ENCODE assay signal across 33 cellular contexts in genomic region chr1:38287036-38287435, GRCh38.
"Had no signal": no experiment of that assay in that cellular context is flagged by ENCODE, and none has a peak within 500 bp of the region (broad histone marks: within the 10 kb centered on the region; RNA-seq: fewer than 3 reads in every experiment).

No MANE protein-coding gene starts in this region.

- H3K36me3 ChIP-seq: breast epithelium, Peyer's patch, SJSA1 had no signal

- H3K9me3 ChIP-seq: body of pancreas, breast epithelium, Peyer's patch, SJSA1, SK-N-SH had no signal

- H3K4me3 Mint-ChIP-seq: activated CD4-positive, alpha-beta T cell treated with anti-CD3 and anti-CD28 coated beads for 36 hours; activated CD4-positive, alpha-beta T cell treated with anti-CD3 and anti-CD28 coated beads, Interleukin-2, amount 10 ng/mL, durations not matched to agents 7 days and 5 days; activated CD8-positive, alpha-beta T cell treated with anti-CD3 and anti-CD28 coated beads, Interleukin-2, amount 10 ng/mL, durations not matched to agents 7 days and 5 days; activated naive CD4-positive, alpha-beta T cell treated with anti-CD3 and anti-CD28 coated beads, Interleukin-2, amount 50 U/mL, for 24 hours; activated naive CD8-positive, alpha-beta T cell treated with anti-CD3 and anti-CD28 coated beads, Interleukin-2, amount 10 ng/mL, durations not matched to agents 7 days and 5 days; activated T-cell treated with anti-CD3 and anti-CD28 coated beads, Interleukin-2, amount 50 U/mL, for 24 hours; T-helper 1 cell treated with Interleukin-12 subunit alpha and Interleukin-12 subunit beta and Interleukin-4 antibody, amounts not matched to agents 30 μg/mL and 1 μg/mL, for 36 hours; T-helper 2 cell treated with Interferon-gamma antibody and Interleukin-4, amounts not matched to agents 5 μg/mL and 100 μg/mL, for 36 hours; WTC11 had no signal

- H3K4me1 ChIP-seq: breast epithelium, Peyer's patch, SJSA1 had no signal

- H3K36me3 Mint-ChIP-seq: activated naive CD4-positive, alpha-beta T cell treated with anti-CD3 and anti-CD28 coated beads, Interleukin-2, amount 50 U/mL, for 24 hours; activated naive CD8-positive, alpha-beta T cell treated with anti-CD3 and anti-CD28 coated beads, Interleukin-2, amount 10 ng/mL, durations not matched to agents 7 days and 5 days; WTC11 had no signal

- H3K27ac ChIP-seq: body of pancreas, breast epithelium, Peyer's patch, SJSA1 had no signal

- H3K27ac Mint-ChIP-seq: activated CD4-positive, alpha-beta T cell treated with anti-CD3 and anti-CD28 coated beads for 36 hours; activated CD4-positive, alpha-beta T cell treated with anti-CD3 and anti-CD28 coated beads, Interleukin-2, amount 10 ng/mL, durations not matched to agents 7 days and 5 days; activated CD8-positive, alpha-beta T cell treated with anti-CD3 and anti-CD28 coated beads, Interleukin-2, amount 10 ng/mL, durations not matched to agents 7 days and 5 days; activated naive CD4-positive, alpha-beta T cell treated with anti-CD3 and anti-CD28 coated beads, Interleukin-2, amount 50 U/mL, for 24 hours; activated naive CD8-positive, alpha-beta T cell treated with anti-CD3 and anti-CD28 coated beads, Interleukin-2, amount 10 ng/mL, durations not matched to agents 7 days and 5 days; activated T-cell treated with anti-CD3 and anti-CD28 coated beads, Interleukin-2, amount 50 U/mL, for 24 hours; activated T-helper 2 cell treated with anti-CD3 and anti-CD28 coated beads, Interferon-gamma antibody, Interleukin-2, Interleukin-4, amounts not matched to agents 10 μg/mL and 5 μg/mL and 100 μg/mL, durations not matched to agents 14 hours and 24 hours and 36 hours; T-helper 1 cell treated with Interleukin-12 subunit alpha and Interleukin-12 subunit beta and Interleukin-4 antibody, amounts not matched to agents 30 μg/mL and 1 μg/mL, for 36 hours; T-helper 2 cell treated with Interferon-gamma antibody and Interleukin-4, amounts not matched to agents 5 μg/mL and 100 μg/mL, for 36 hours had no signal

- DNase-seq: activated CD4-positive, alpha-beta T cell treated with anti-CD3 and anti-CD28 coated beads for 36 hours; activated CD4-positive, alpha-beta T cell treated with anti-CD3 and anti-CD28 coated beads, Interleukin-2, amount 10 ng/mL, durations not matched to agents 7 days and 5 days; activated CD4-positive, alpha-beta T cell treated with anti-CD3 and anti-CD28 coated beads, Interleukin-2, amount 50 U/mL, for 48 hours; activated CD8-positive, alpha-beta T cell treated with anti-CD3 and anti-CD28 coated beads, Interleukin-2, amount 10 ng/mL, durations not matched to agents 7 days and 5 days; activated gamma-delta T cell; activated naive CD4-positive, alpha-beta T cell treated with Interleukin-2 at 50 U/mL for 16 hours; activated naive CD8-positive, alpha-beta T cell treated with anti-CD3 and anti-CD28 coated beads, Interleukin-2, amount 10 ng/mL, durations not matched to agents 7 days and 5 days; activated T-cell treated with anti-CD3 and anti-CD28 coated beads, Interleukin-2, amount 50 U/mL, for 24 hours; amygdala; body of pancreas; NCI-H1092 treated with DMSO at 0.1 percent for 48 hours; NCI-H1417; NCI-H146; NCI-H187; NCI-H2029 treated with DMSO at 0.1 percent for 48 hours; NCI-H2107; NCI-H2171; NCI-H510A; NCI-H748 treated with DMSO at 0.1 percent for 48 hours; NK-92 treated with Interleukin-12 subunit alpha and Interleukin-12 subunit beta, amount 100 ng/mL, for 24 hours; PC-3; Peyer's patch; RPMI8226; SHP77 treated with DMSO at 0.1 percent for 48 hours; SK-N-SH had no signal

- H3K4me3 ChIP-seq: body of pancreas, breast epithelium, Peyer's patch, SJSA1 had no signal

- H3K27me3 ChIP-seq: body of pancreas, breast epithelium, Peyer's patch had no signal

- H3K4me1 Mint-ChIP-seq: activated CD4-positive, alpha-beta T cell treated with anti-CD3 and anti-CD28 coated beads for 36 hours; activated CD4-positive, alpha-beta T cell treated with anti-CD3 and anti-CD28 coated beads, Interleukin-2, amount 10 ng/mL, durations not matched to agents 7 days and 5 days; activated naive CD4-positive, alpha-beta T cell treated with anti-CD3 and anti-CD28 coated beads, Interleukin-2, amount 50 U/mL, for 24 hours; activated naive CD8-positive, alpha-beta T cell treated with anti-CD3 and anti-CD28 coated beads, Interleukin-2, amount 10 ng/mL, durations not matched to agents 7 days and 5 days had no signal

- H3K9me3 Mint-ChIP-seq: activated CD4-positive, alpha-beta T cell treated with anti-CD3 and anti-CD28 coated beads, Interleukin-2, amount 10 ng/mL, durations not matched to agents 7 days and 5 days; activated naive CD4-positive, alpha-beta T cell treated with anti-CD3 and anti-CD28 coated beads, Interleukin-2, amount 50 U/mL, for 24 hours; activated naive CD8-positive, alpha-beta T cell treated with anti-CD3 and anti-CD28 coated beads, Interleukin-2, amount 10 ng/mL, durations not matched to agents 7 days and 5 days; activated T-cell treated with anti-CD3 and anti-CD28 coated beads, Interleukin-2, amount 50 U/mL, for 24 hours; activated T-helper 2 cell treated with anti-CD3 and anti-CD28 coated beads, Interferon-gamma antibody, Interleukin-2, Interleukin-4, amounts not matched to agents 10 μg/mL and 5 μg/mL and 100 μg/mL, durations not matched to agents 14 hours and 24 hours and 36 hours; T-helper 1 cell treated with Interleukin-12 subunit alpha and Interleukin-12 subunit beta and Interleukin-4 antibody, amounts not matched to agents 30 μg/mL and 1 μg/mL, for 36 hours; T-helper 2 cell treated with Interferon-gamma antibody and Interleukin-4, amounts not matched to agents 5 μg/mL and 100 μg/mL, for 36 hours had no signal

- ATAC-seq: activated CD4-positive, alpha-beta T cell treated with anti-CD3 and anti-CD28 coated beads for 36 hours; activated CD4-positive, CD25-positive, alpha-beta regulatory T cell treated with anti-CD3 and anti-CD28 coated beads, Interleukin-2, amount 50 U/mL, for 24 hours; activated CD8-positive, alpha-beta T cell treated with anti-CD3 and anti-CD28 coated beads, Interleukin-2, amount 10 ng/mL, durations not matched to agents 7 days and 5 days; body of pancreas; PC-3 had no signal
